14 cellular contexts compared by ENCODE assay signal in genomic region chr10:78966182-78966787, GRCh38.
DNase-seq lines count a peak whose midpoint lies in the region; ATAC-seq and TF ChIP-seq lines count a peak whose summit lies in the region.
"Had no signal": no experiment of that assay in that cellular context is flagged by ENCODE, and none has a peak within 500 bp of the region (broad histone marks: within the 10 kb centered on the region; RNA-seq: fewer than 3 reads in every experiment).

No MANE protein-coding gene starts in this region.

- no peaks in the 10 kb centered on the region for H3K9me3 ChIP-seq in SK-N-SH
- no peaks in the 10 kb centered on the region for H3K9me3 ChIP-seq in Panc1 (ENCODE audit: control insufficient read depth, insufficient read depth, low read depth, low read length)
- no peaks in the 10 kb centered on the region for H3K9me3 ChIP-seq in GM23248 (ENCODE audit: low read depth)

- DNase-seq in SK-N-SH, result no peak
- no peak for DNase-seq in Panc1 (ENCODE audit: low read depth, low spot score)
- DNase-seq in mesendoderm, result no peak
- no peak for DNase-seq in HuH-7.5 (ENCODE audit: low spot score)
- no peak for DNase-seq in GM23248
- no peak for DNase-seq in natural killer cell
- DNase-seq: CD4-positive, alpha-beta T cell; MV-4-11; NCI-H1417 treated with DMSO at 0.1 percent for 48 hours; NCI-H2081; NCI-H2227 treated with DMSO at 0.1 percent for 48 hours; SHP77 had no signal

- H2BK120ac ChIP-seq in mesendoderm (ENCODE audit: low read depth, low read length), result no peak overlapping the region

- H3K79me2 ChIP-seq in SK-N-SH (ENCODE audit: insufficient read depth) (no peaks in the 10 kb centered on the region), mesendoderm (ENCODE audit: control insufficient read depth, insufficient read depth, low read length) (no peaks in the 10 kb centered on the region), GM23248 (ENCODE audit: insufficient read depth) (no peaks in the 10 kb centered on the region)

- H3K27me3 ChIP-seq in SK-N-SH (ENCODE audit: insufficient read depth) (no peaks in the 10 kb centered on the region), Panc1 (ENCODE audit: control insufficient read depth, insufficient read depth, low read length) (no peaks in the 10 kb centered on the region), mesendoderm (ENCODE audit: insufficient read depth, low read length, poor library complexity) (no peaks in the 10 kb centered on the region), GM23248 (replicated peaks; ENCODE audit: insufficient read depth) (no peaks in the 10 kb centered on the region)

- no peak for TF ChIP-seq CTCF in SK-N-SH (IDR thresholded peaks at IDR 0.05)
- no peak for TF ChIP-seq CTCF in Panc1 (IDR thresholded peaks at IDR 0.05)
- TF ChIP-seq CTCF in natural killer cell (IDR thresholded peaks at IDR 0.05), result no peak

- H3K36me3 ChIP-seq in SK-N-SH (replicated peaks in 1 of 2; ENCODE audit: control insufficient read depth in 1 of 2, insufficient read depth in 2 of 2, low read length in 1 of 2) (no peaks in the 10 kb centered on the region), Panc1 (ENCODE audit: control insufficient read depth, insufficient read depth, low read length) (no peaks in the 10 kb centered on the region), mesendoderm (ENCODE audit: control insufficient read depth, insufficient read depth, low read length) (no peaks in the 10 kb centered on the region), GM23248 (ENCODE audit: low read depth) (no peaks in the 10 kb centered on the region)

- H3F3A ChIP-seq in SK-N-SH (replicated peaks; ENCODE audit: insufficient read depth) (peaks cover 3% of the 10 kb centered on the region), GM23248 (ENCODE audit: insufficient read depth) (no peaks in the 10 kb centered on the region)

- no peaks in the 10 kb centered on the region for H3K4me1 Mint-ChIP-seq in natural killer cell

- H3K18ac ChIP-seq in mesendoderm (ENCODE audit: low read length), result no peak overlapping the region

- H3K9ac ChIP-seq in SK-N-SH (no peak overlapping the region), mesendoderm (ENCODE audit: low read length) (peak overlapping the region; percentile 7), GM23248 (no peak overlapping the region)

- H2BK5ac ChIP-seq in mesendoderm (ENCODE audit: low read length), result no peak overlapping the region

- no peak overlapping the region for H3K23ac ChIP-seq in mesendoderm (ENCODE audit: low read length)

- H2AFZ ChIP-seq in SK-N-SH (ENCODE audit: low read depth) (no peak overlapping the region), GM23248 (no peak overlapping the region)

- CTCF ChIA-PET in SK-N-SH (lab: Yijun Ruan, JAX) (interaction anchor here (0.6 to 5.5 kb wide), 3 partner anchors 101 to 755 kb away, joined by 3 to 31 read pairs (median 4); partner anchors contain the start of gene ZMIZ1), Panc1 (lab: Charles Lee) (no interaction called here)

- H3K4ac ChIP-seq in mesendoderm (ENCODE audit: low read depth, low read length), result peak overlapping the region; percentile 20

- H4K20me1 ChIP-seq in SK-N-SH (ENCODE audit: insufficient read depth), result no peaks in the 10 kb centered on the region
- H4K20me1 ChIP-seq in GM23248 (ENCODE audit: insufficient read depth), result no peaks in the 10 kb centered on the region

- no peaks in the 10 kb centered on the region for H3K79me1 ChIP-seq in mesendoderm (ENCODE audit: low read length)

- H3K4me3 Mint-ChIP-seq in natural killer cell, result no peak overlapping the region
- H3K4me3 Mint-ChIP-seq: CD4-positive, alpha-beta T cell; IgD-negative memory B cell had no signal

- no peak for TF ChIP-seq EP300 in SK-N-SH (IDR thresholded peaks at IDR 0.05; ENCODE audit: borderline replicate concordance in 1 of 2, low read depth in 1 of 2, low read length in 1 of 2)

- no peak overlapping the region for H4K5ac ChIP-seq in mesendoderm (ENCODE audit: low read length)

- H2BK15ac ChIP-seq in mesendoderm (replicated peaks; ENCODE audit: low read depth), result no peak overlapping the region

- in situ Hi-C loops in Panc1 (cut with HindIII; ENCODE audit: low pct_unique_long_range_greater_than_20kb, low sequenced_read_pairs) (no loop called here), GM23248 (cut with MboI) (no loop called here)

- TF ChIP-seq RAD21 in SK-N-SH (IDR thresholded peaks at IDR 0.05; ENCODE audit: low read length), result no peak

- POLR2A ChIA-PET in SK-N-SH (lab: Yijun Ruan, JAX) (interaction anchor here (1.0 to 3.4 kb wide), 2 partner anchors 7 to 100 kb away, joined by 3 to 19 read pairs; no protein-coding TSS in a partner anchor), Panc1 (lab: Charles Lee) (no interaction called here)

- BruUV-seq in Panc1 (replicated peaks; lab: Mats Ljungman, UMichigan), result no TSS peak

- no peak overlapping the region for H3K4me3 ChIP-seq in SK-N-SH (ENCODE audit: low read depth in 2 of 2, low read length in 1 of 2)
- no peak overlapping the region for H3K4me3 ChIP-seq in Panc1 (ENCODE audit: low read depth in 2 of 2, low read length in 2 of 2)
- H3K4me3 ChIP-seq in mesendoderm (ENCODE audit: low read length), result no peak overlapping the region
- H3K4me3 ChIP-seq in GM23248, result no peak overlapping the region

- H3K27me3 Mint-ChIP-seq in natural killer cell (ENCODE audit: low read depth in 2 of 2), result peaks cover 0 to 7% of the 10 kb centered on the region in 2 donors
- H3K27me3 Mint-ChIP-seq: CD4-positive, alpha-beta T cell had no signal

- H4K8ac ChIP-seq in mesendoderm (ENCODE audit: low read depth, low read length), result no peak overlapping the region

- no peaks in the 10 kb centered on the region for H3K9me2 ChIP-seq in SK-N-SH
- H3K9me2 ChIP-seq in GM23248 (ENCODE audit: insufficient read depth), result no peaks in the 10 kb centered on the region

- H3K56ac ChIP-seq in mesendoderm (ENCODE audit: low read length), result peak overlapping the region; percentile 68

- intact Hi-C loops in Panc1 (cut with micrococcal nuclease; ENCODE audit: unreplicated experiment), result loop anchor here (10.0 kb wide), 1 partner anchor 191 kb away; no protein-coding TSS in a partner anchor
- intact Hi-C loops in natural killer cell (cut with micrococcal nuclease), result no loop called here

- H3K4me1 ChIP-seq in SK-N-SH (ENCODE audit: control insufficient read depth in 1 of 2, insufficient read depth in 2 of 2, low read depth in 1 of 2, low read length in 1 of 2) (peaks cover 24 to 84% of the 10 kb centered on the region in 2 experiments), Panc1 (ENCODE audit: control insufficient read depth, insufficient read depth, low read length) (peaks cover 41% of the 10 kb centered on the region), mesendoderm (ENCODE audit: control insufficient read depth, low read depth, low read length) (peaks cover 13% of the 10 kb centered on the region), GM23248 (ENCODE audit: insufficient read depth) (no peaks in the 10 kb centered on the region)

- peak overlapping the region in 1 of 2 experiments; percentile 99; a peak in 2 of 4 replicates for H3K27ac ChIP-seq in SK-N-SH (ENCODE audit: low read depth in 2 of 2, low read length in 1 of 2)
- H3K27ac ChIP-seq in Panc1 (ENCODE audit: low read length), result peak overlapping the region; percentile 91
- H3K27ac ChIP-seq in mesendoderm (ENCODE audit: low read depth, low read length), result no peak overlapping the region
- no peak overlapping the region for H3K27ac ChIP-seq in GM23248

- peak overlapping the region; percentile 87 for H2AK5ac ChIP-seq in mesendoderm (ENCODE audit: low read length)

- H3K4me2 ChIP-seq in SK-N-SH (0 out of 2 replicates have a peak overlapping the region, but pooled peaks have one; percentile 56), mesendoderm (ENCODE audit: low read length) (no peak overlapping the region), GM23248 (ENCODE audit: unreplicated experiment) (no peak overlapping the region)

- H3K36me3 Mint-ChIP-seq in natural killer cell, result no peaks in the 10 kb centered on the region
- H3K36me3 Mint-ChIP-seq: IgD-negative memory B cell had no signal

- WGBS in SK-N-SH (ENCODE audit: low lambda C conversion rate), result 95% methylated on average over 11 of the region's 11 CpGs
- no CpG with 5 or more reads among the region's 11 CpGs for WGBS in mesendoderm (ENCODE audit: extremely low coverage, insufficient coverage, low lambda C conversion rate)
- 95 to 96% methylated on average over 11 of the region's 11 CpGs for WGBS in GM23248 (ENCODE audit: low coverage in 1 of 2, low lambda C conversion rate in 2 of 2, missing lambda C conversion rate in 2 of 2), 2 experiments

- H3K27ac Mint-ChIP-seq in natural killer cell, result no peak overlapping the region
- H3K27ac Mint-ChIP-seq: CD4-positive, alpha-beta T cell; IgD-negative memory B cell had no signal

- H3K9me3 Mint-ChIP-seq in natural killer cell, result no peaks in the 10 kb centered on the region
- H3K9me3 Mint-ChIP-seq: CD4-positive, alpha-beta T cell; IgD-negative memory B cell had no signal

- no peak for ATAC-seq in SK-N-SH treated with all-trans-retinoic acid at 6 μM for 48 hours
- no peak for ATAC-seq in Panc1
- no peak for ATAC-seq in natural killer cell

TF ChIP-seq in SK-N-SH, 30 proteins besides CTCF, POLR2A, EP300 and RAD21:
- TF ChIP-seq RCOR1 (IDR thresholded peaks at IDR 0.05; ENCODE audit: low read length) (no peak), TCF12 (IDR thresholded peaks at IDR 0.05) (0 out of 2 replicates have a peak, but pooled peaks have one; percentile 9)

TF ChIP-seq in SK-N-SH treated with all-trans-retinoic acid at 6 μM for 48 hours, 23 proteins besides CTCF, POLR2A, EP300 and RAD21:
- TF ChIP-seq RARB (CRISPR knock-in tag; IDR thresholded peaks at IDR 0.05) (no peak), ZC3H10 (CRISPR knock-in tag; IDR thresholded peaks at IDR 0.05) (no peak), SNAI2 (CRISPR knock-in tag; IDR thresholded peaks at IDR 0.05) (no peak), BACH2 (CRISPR knock-in tag; IDR thresholded peaks at IDR 0.05; ENCODE audit: borderline replicate concordance) (no peak), TOX (CRISPR knock-in tag; IDR thresholded peaks at IDR 0.05; ENCODE audit: borderline replicate concordance) (no peak)
TF ChIP-seq in SK-N-SH treated with all-trans-retinoic acid at 6 μM for 48 hours: peak in this region for 0.
